Comparison of ENCODE assay signal across 8 cellular contexts in genomic region chr2:68715353-68716041, GRCh38. TPM values are rescaled to one million over a fixed set of nuclear protein-coding genes. Genes with fewer than 3 reads are reported as not detected.
DNase-seq lines count a peak whose midpoint lies in the region; ATAC-seq, FAIRE-seq and TF ChIP-seq lines count a peak whose summit lies in the region.

No MANE protein-coding gene starts in this region.

- TF ChIP-seq POLR2A in NB4 (IDR thresholded peaks at IDR 0.05; ENCODE audit: extremely low read depth, insufficient read length): no peak

- no peak overlapping the region for H3K27ac ChIP-seq in VCaP

- no peaks in the 10 kb centered on the region for H3K9me3 Mint-ChIP-seq in natural killer cell treated with Interleukin-12 subunit alpha and Interleukin-12 subunit beta and Interleukin-15 and Interleukin-18, amount 100 ng/mL, for 72 hours

- H3K36me3 ChIP-seq in GM06990 (ENCODE audit: control insufficient read depth, insufficient read depth, low read length): no peaks in the 10 kb centered on the region

- TF ChIP-seq CTCF in GM06990 (IDR thresholded peaks at IDR 0.05; ENCODE audit: insufficient read depth, low read length, poor library complexity, severe bottlenecking): peak; percentile 86
- TF ChIP-seq CTCF in NB4 (IDR thresholded peaks at IDR 0.05; ENCODE audit: low read depth, low read length): peak; percentile 70
- TF ChIP-seq CTCF in VCaP (conservative IDR thresholded peaks at IDR 0.05): peak; percentile 95
- TF ChIP-seq CTCF in epithelial cell of proximal tubule (conservative IDR thresholded peaks at IDR 0.05; ENCODE audit: low read depth, low read length): peak; percentile 94

- H3K27me3 ChIP-seq in GM06990 (replicated peaks; ENCODE audit: control insufficient read depth, insufficient read depth, low read length): no peaks in the 10 kb centered on the region

- FAIRE-seq in GM19239 (lab: Jason Lieb, UNC): no peak

- H3K4me3 ChIP-seq in GM06990 (replicated peaks; ENCODE audit: low read depth, low read length) (peak overlapping the region; percentile 42), NB4 (ENCODE audit: low read depth, low read length) (no peak overlapping the region), epithelial cell of proximal tubule (ENCODE audit: low read depth, low read length) (no peak overlapping the region)

- in situ Hi-C loops in ACHN (cut with HindIII; ENCODE audit: low pct_ligation_motif_present, low pct_unique_long_range_greater_than_20kb, low sequenced_read_pairs): no loop called here

- peaks cover 46 to 53% of the 10 kb centered on the region in 2 donors for H3K27me3 Mint-ChIP-seq in natural killer cell treated with Interleukin-12 subunit alpha and Interleukin-12 subunit beta and Interleukin-15 and Interleukin-18, amount 100 ng/mL, for 72 hours

- H3K4me1 Mint-ChIP-seq in natural killer cell treated with Interleukin-12 subunit alpha and Interleukin-12 subunit beta and Interleukin-15 and Interleukin-18, amount 100 ng/mL, for 72 hours (ENCODE audit: low read depth in 2 of 2): peaks cover 51 to 66% of the 10 kb centered on the region in 2 donors

- H3K27ac Mint-ChIP-seq in natural killer cell treated with Interleukin-12 subunit alpha and Interleukin-12 subunit beta and Interleukin-15 and Interleukin-18, amount 100 ng/mL, for 72 hours: peak overlapping the region; percentile 65 to 80

- peak overlapping the region; percentile 53 for H3K4me3 Mint-ChIP-seq in natural killer cell treated with Interleukin-12 subunit alpha and Interleukin-12 subunit beta and Interleukin-15 and Interleukin-18, amount 100 ng/mL, for 72 hours

- H3K36me3 Mint-ChIP-seq in natural killer cell treated with Interleukin-12 subunit alpha and Interleukin-12 subunit beta and Interleukin-15 and Interleukin-18, amount 100 ng/mL, for 72 hours: no peaks in the 10 kb centered on the region

- peak; percentile 62 for ATAC-seq in HG02571 (IDR thresholded peaks at IDR 0.05; ENCODE audit: unreplicated experiment)
- no peak for ATAC-seq in natural killer cell treated with Interleukin-12 subunit alpha and Interleukin-12 subunit beta and Interleukin-15 and Interleukin-18, amount 100 ng/mL, for 72 hours

- DNase-seq in ACHN (peak; percentile 76), GM06990 (ENCODE audit: extremely low read depth, insufficient read length) (no peak), NB4 (ENCODE audit: low read depth) (peak; percentile 70), epithelial cell of proximal tubule (ENCODE audit: low read depth) (peak; percentile 13), GM19239 (ENCODE audit: insufficient read length, low spot score) (no peak)
- no peak for DNase-seq in natural killer cell treated with Interleukin-12 subunit alpha and Interleukin-12 subunit beta and Interleukin-15 and Interleukin-18, amount 100 ng/mL, for 72 hours (ENCODE audit: low spot score)

RNA-seq across cellular contexts. Expression of gene ARHGAP25, which starts 19.1 kb away (rescaled TPM):
- not detected in 2 replicates for total RNA-seq in epithelial cell of proximal tubule
- total RNA-seq in natural killer cell treated with Interleukin-12 subunit alpha and Interleukin-12 subunit beta and Interleukin-15 and Interleukin-18, amount 100 ng/mL, for 72 hours: 100 to 1,000 TPM; 121 to 170 TPM

Comparison
In these comparisons a context has a peak if more than half of its experiments do, and no peak if none do; other contexts are left out.
1. DNase-seq: peak in ACHN (single experiment), NB4 (single experiment) and epithelial cell of proximal tubule (single experiment); none in GM06990 (single experiment), natural killer cell treated with Interleukin-12 subunit alpha and Interleukin-12 subunit beta and Interleukin-15 and Interleukin-18, amount 100 ng/mL, for 72 hours (single experiment) and GM19239 (single experiment).
2. RNA of gene ARHGAP25, which starts 19.1 kb away (total RNA-seq): 121 to 170 TPM in natural killer cell treated with Interleukin-12 subunit alpha and Interleukin-12 subunit beta and Interleukin-15 and Interleukin-18, amount 100 ng/mL, for 72 hours; not detected in epithelial cell of proximal tubule; every median in the first group is over 100 times any median in the second.
3. Peak in every context shown above with its lines, with median percentiles within 50 percentile points of each other: CTCF ChIP-seq.